2 cellular contexts compared by ENCODE assay signal in the genomic region with DNA sequence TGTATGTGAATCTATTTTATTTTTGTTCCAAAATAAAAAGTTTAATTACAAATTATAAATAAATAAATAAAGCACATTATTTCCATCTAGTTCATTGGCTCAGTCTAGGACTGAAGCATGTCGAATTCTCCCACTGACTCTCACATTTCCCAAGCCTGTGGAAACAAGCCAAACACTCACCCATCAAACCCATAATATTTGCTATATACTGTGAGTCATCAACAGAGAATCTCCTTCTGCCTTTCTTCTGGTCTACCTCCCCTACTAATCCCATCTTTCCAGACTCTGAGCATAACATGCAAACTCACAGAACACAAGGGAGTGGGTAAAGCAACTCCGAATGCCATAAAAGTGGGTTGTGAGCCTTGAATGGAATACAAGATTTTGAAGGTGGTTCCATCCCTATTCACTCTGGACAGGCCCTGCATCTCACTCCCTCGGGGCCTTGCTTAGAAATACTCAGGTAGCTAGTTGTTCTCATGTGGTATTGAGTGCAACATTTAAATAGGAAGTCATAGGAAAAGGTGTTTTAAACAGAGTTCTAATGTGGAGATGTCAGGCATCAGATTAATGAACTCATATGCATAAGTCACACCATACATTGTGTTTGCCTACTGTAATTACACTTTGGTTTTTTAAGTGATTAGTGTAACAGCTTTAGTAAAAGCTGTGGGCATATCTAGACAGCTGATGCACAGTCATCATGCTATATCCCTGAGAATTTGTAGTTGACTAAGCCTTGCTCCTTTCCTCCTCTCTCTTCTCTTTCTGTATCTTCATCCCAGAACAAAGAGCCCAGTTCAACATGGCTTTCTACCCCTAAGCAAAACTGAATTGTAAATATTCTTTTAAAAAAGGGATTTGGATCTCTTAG.
TF ChIP-seq lines count a peak whose summit lies in the region.

No MANE protein-coding gene starts in this region.

TF ChIP-seq in HCT116, 20 proteins besides CTCF, POLR2A, EP300 and RAD21 (continued from another document):
- TF ChIP-seq ELF1 (IDR thresholded peaks at IDR 0.05; ENCODE audit: borderline replicate concordance, low read depth) (no peak), ZFX (IDR thresholded peaks at IDR 0.05) (no peak), FOSL1 (IDR thresholded peaks at IDR 0.05; ENCODE audit: low read depth) (peak; percentile 47; the same call in 1 of the 2 replicates), JUND (IDR thresholded peaks at IDR 0.05) (peak; percentile 39; the same call in 1 of the 2 replicates)

TF ChIP-seq in SK-N-SH, 30 proteins besides CTCF, POLR2A, EP300 and RAD21 (continued from another document):
- TF ChIP-seq, protein P1, sequence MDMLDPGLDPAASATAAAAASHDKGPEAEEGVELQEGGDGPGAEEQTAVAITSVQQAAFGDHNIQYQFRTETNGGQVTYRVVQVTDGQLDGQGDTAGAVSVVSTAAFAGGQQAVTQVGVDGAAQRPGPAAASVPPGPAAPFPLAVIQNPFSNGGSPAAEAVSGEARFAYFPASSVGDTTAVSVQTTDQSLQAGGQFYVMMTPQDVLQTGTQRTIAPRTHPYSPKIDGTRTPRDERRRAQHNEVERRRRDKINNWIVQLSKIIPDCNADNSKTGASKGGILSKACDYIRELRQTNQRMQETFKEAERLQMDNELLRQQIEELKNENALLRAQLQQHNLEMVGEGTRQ (IDR thresholded peaks at IDR 0.05; ENCODE audit: borderline replicate concordance, low read depth, low read length): no peak
- TF ChIP-seq JUND (IDR thresholded peaks at IDR 0.05) (peak; percentile 75), FOXM1 (IDR thresholded peaks at IDR 0.05; ENCODE audit: low read depth) (no peak), MAX (IDR thresholded peaks at IDR 0.05; ENCODE audit: low read depth) (no peak), MEF2A (IDR thresholded peaks at IDR 0.05; ENCODE audit: borderline replicate concordance, low read depth) (no peak), ZBTB33 (IDR thresholded peaks at IDR 0.05; ENCODE audit: borderline replicate concordance, low read depth) (no peak), ELF1 (IDR thresholded peaks at IDR 0.05) (no peak), FOSL2 (IDR thresholded peaks at IDR 0.05; ENCODE audit: borderline replicate concordance, low read depth) (peak; percentile 53; the same call in 1 of the 2 replicates), YY1 (IDR thresholded peaks at IDR 0.05; ENCODE audit: low read depth) (no peak), TAF1 (IDR thresholded peaks at IDR 0.05; ENCODE audit: borderline replicate concordance, low read depth, low read length) (no peak), RCOR1 (IDR thresholded peaks at IDR 0.05; ENCODE audit: low read length) (no peak), GATA2 (CRISPR knock-in tag; IDR thresholded peaks at IDR 0.05) (no peak), USF1 (IDR thresholded peaks at IDR 0.05; ENCODE audit: borderline replicate concordance, low read depth) (no peak), NFIC (IDR thresholded peaks at IDR 0.05; ENCODE audit: borderline replicate concordance) (peak; percentile 46; the same call in 1 of the 2 replicates), NRF1 (IDR thresholded peaks at IDR 0.05; ENCODE audit: low read depth, low read length) (no peak), SIN3A (IDR thresholded peaks at IDR 0.05; ENCODE audit: borderline replicate concordance, low read depth, low read length) (no peak)
